Comparison of ENCODE assay signal across 17 cellular contexts in genomic region chr12:59383426-59383822, GRCh38.
A peak's percentile ranks its signal among the peaks of the same experiment; 100 is the strongest.
DNase-seq lines count a peak whose midpoint lies in the region; ATAC-seq and TF ChIP-seq lines count a peak whose summit lies in the region.
"Had no signal": no experiment of that assay in that cellular context is flagged by ENCODE, and none has a peak within 500 bp of the region (broad histone marks: within the 10 kb centered on the region; RNA-seq: fewer than 3 reads in every experiment).

No MANE protein-coding gene starts in this region.

- TF ChIP-seq EP300 in esophagus muscularis mucosa (IDR thresholded peaks at IDR 0.05) (no peak), ovary (IDR thresholded peaks at IDR 0.05) (no peak)

- H3F3A ChIP-seq in GM23248 (ENCODE audit: insufficient read depth): peaks cover 17% of the 10 kb centered on the region

- no peaks in the 10 kb centered on the region for H3K79me2 ChIP-seq in GM23248 (ENCODE audit: insufficient read depth)

- in situ Hi-C loops in GM23248 (cut with MboI): no loop called here

- H2AFZ ChIP-seq in GM23248: peak overlapping the region; percentile 85

- peak overlapping the region; percentile 41; the same call in 1 of the 2 replicates for H3K9ac ChIP-seq in GM23248
- H3K9ac ChIP-seq: BLaER1 treated with 17β-estradiol and CSF1 and Interleukin-3, amounts not matched to agents 10 nM and 100 nM had no signal

- intact Hi-C loops in esophagus muscularis mucosa (cut with DNase I) (no loop called here), ovary (cut with DNase I) (no loop called here)

- TF ChIP-seq CTCF in AG04450 (IDR thresholded peaks at IDR 0.05; ENCODE audit: low read depth, low read length) (no peak), esophagus muscularis mucosa (IDR thresholded peaks at IDR 0.05) (no peak), ovary (IDR thresholded peaks at IDR 0.05) (no peak)

- H3K9me2 ChIP-seq in GM23248 (ENCODE audit: insufficient read depth): no peaks in the 10 kb centered on the region

- H3K27me3 ChIP-seq in AG04450 (ENCODE audit: control insufficient read depth, insufficient read depth, low read length) (no peaks in the 10 kb centered on the region), GM23248 (replicated peaks; ENCODE audit: insufficient read depth) (no peaks in the 10 kb centered on the region), esophagus muscularis mucosa (no peaks in the 10 kb centered on the region), ovary (no peaks in the 10 kb centered on the region)
- H3K27me3 ChIP-seq: BLaER1 treated with 17β-estradiol and CSF1 and Interleukin-3, amounts not matched to agents 10 nM and 100 nM; gastroesophageal sphincter had no signal

- no peak for ATAC-seq in GM18907 (IDR thresholded peaks at IDR 0.05; ENCODE audit: unreplicated experiment)
- ATAC-seq: gastroesophageal sphincter had no signal

- H3K9me3 ChIP-seq in AG04450 (ENCODE audit: control insufficient read depth, insufficient read depth, low read length) (no peaks in the 10 kb centered on the region), GM23248 (ENCODE audit: low read depth) (no peaks in the 10 kb centered on the region), esophagus muscularis mucosa (no peaks in the 10 kb centered on the region), ovary (no peaks in the 10 kb centered on the region)
- H3K9me3 ChIP-seq: BLaER1 treated with 17β-estradiol and CSF1 and Interleukin-3, amounts not matched to agents 10 nM and 100 nM; gastroesophageal sphincter had no signal

- POLR2A ChIA-PET in AG04450 (lab: Yijun Ruan, JAX): no interaction called here

- H3K36me3 ChIP-seq in GM23248 (ENCODE audit: low read depth) (no peaks in the 10 kb centered on the region), esophagus muscularis mucosa (no peaks in the 10 kb centered on the region), ovary (no peaks in the 10 kb centered on the region)
- H3K36me3 ChIP-seq: BLaER1 treated with 17β-estradiol and CSF1 and Interleukin-3, amounts not matched to agents 10 nM and 100 nM; gastroesophageal sphincter; WERI-Rb-1 had no signal

- no peak overlapping the region for H3K4me3 ChIP-seq in AG04450 (ENCODE audit: low read depth, low read length)
- peak overlapping the region; percentile 71 for H3K4me3 ChIP-seq in GM23248
- no peak overlapping the region for H3K4me3 ChIP-seq in esophagus muscularis mucosa
- H3K4me3 ChIP-seq in ovary: no peak overlapping the region
- H3K4me3 ChIP-seq: BLaER1 treated with 17β-estradiol and CSF1 and Interleukin-3, amounts not matched to agents 10 nM and 100 nM; coronary artery; gastroesophageal sphincter had no signal

- no peaks in the 10 kb centered on the region for H4K20me1 ChIP-seq in GM23248 (ENCODE audit: insufficient read depth)
- H4K20me1 ChIP-seq: BLaER1 treated with 17β-estradiol and CSF1 and Interleukin-3, amounts not matched to agents 10 nM and 100 nM had no signal

- CTCF ChIA-PET in AG04450 (lab: Charles Lee): interaction anchor here (1.8 kb wide), 1 partner anchor 20 kb away, joined by 6 read pairs; no protein-coding TSS in a partner anchor

- H3K27ac ChIP-seq in AG04450 (ENCODE audit: low read depth, low read length): no peak overlapping the region
- peak overlapping the region; percentile 56 for H3K27ac ChIP-seq in GM23248
- H3K27ac ChIP-seq in esophagus muscularis mucosa (replicated peaks in 1 of 4): no peak overlapping the region
- no peak overlapping the region for H3K27ac ChIP-seq in ovary
- H3K27ac ChIP-seq: BLaER1 treated with 17β-estradiol and CSF1 and Interleukin-3, amounts not matched to agents 10 nM and 100 nM; coronary artery; gastroesophageal sphincter; WERI-Rb-1 had no signal

- DNase-seq in AG04450 (ENCODE audit: low read depth, low spot score): peak; percentile 49
- peak; percentile 65 for DNase-seq in GM23248
- DNase-seq in SK-N-DZ (ENCODE audit: low spot score): peak; percentile 25
- peak; percentile 96 for DNase-seq in fibroblast of the conjunctiva (ENCODE audit: low read depth)
- no peak for DNase-seq in esophagus muscularis mucosa (ENCODE audit: extremely low spot score)
- no peak for DNase-seq in NCI-H1048 (lab: John Stamatoyannopoulos, UW)
- DNase-seq in ovary: no peak
- DNase-seq: activated CD8-positive, alpha-beta memory T cell treated with anti-CD3 and anti-CD28 coated beads, Interleukin-2, amount 50 U/mL, for 4 hours; activated naive CD8-positive, alpha-beta T cell treated with anti-CD3 and anti-CD28 coated beads, Interleukin-2, amount 10 ng/mL, durations not matched to agents 7 days and 5 days; GDM1; kidney glomerular epithelial cell; NCI-H510A treated with DMSO at 0.1 percent for 48 hours; WERI-Rb-1 had no signal

- peak overlapping the region; percentile 85 for H3K4me2 ChIP-seq in GM23248 (ENCODE audit: unreplicated experiment)
- H3K4me2 ChIP-seq: BLaER1 treated with 17β-estradiol and CSF1 and Interleukin-3, amounts not matched to agents 10 nM and 100 nM had no signal

- peaks cover 19% of the 10 kb centered on the region for H3K4me1 ChIP-seq in GM23248 (ENCODE audit: insufficient read depth)
- H3K4me1 ChIP-seq in esophagus muscularis mucosa: no peaks in the 10 kb centered on the region
- no peaks in the 10 kb centered on the region for H3K4me1 ChIP-seq in ovary (ENCODE audit: insufficient read depth)
- H3K4me1 ChIP-seq: gastroesophageal sphincter had no signal

- TF ChIP-seq POLR2A in esophagus muscularis mucosa (IDR thresholded peaks at IDR 0.05; ENCODE audit: low read depth): no peak
- no peak for TF ChIP-seq POLR2A in ovary (IDR thresholded peaks at IDR 0.05)

Comparison
In these comparisons a context has a peak if more than half of its experiments do, and no peak if none do; other contexts are left out.
1. DNase-seq: peak in AG04450 (single experiment), GM23248 (single experiment), SK-N-DZ (single experiment) and fibroblast of the conjunctiva (single experiment); none in esophagus muscularis mucosa (single experiment), NCI-H1048 (single experiment) and ovary (0 of 5).